ENCODE assay signal across 2 cellular contexts in the genomic region with DNA sequence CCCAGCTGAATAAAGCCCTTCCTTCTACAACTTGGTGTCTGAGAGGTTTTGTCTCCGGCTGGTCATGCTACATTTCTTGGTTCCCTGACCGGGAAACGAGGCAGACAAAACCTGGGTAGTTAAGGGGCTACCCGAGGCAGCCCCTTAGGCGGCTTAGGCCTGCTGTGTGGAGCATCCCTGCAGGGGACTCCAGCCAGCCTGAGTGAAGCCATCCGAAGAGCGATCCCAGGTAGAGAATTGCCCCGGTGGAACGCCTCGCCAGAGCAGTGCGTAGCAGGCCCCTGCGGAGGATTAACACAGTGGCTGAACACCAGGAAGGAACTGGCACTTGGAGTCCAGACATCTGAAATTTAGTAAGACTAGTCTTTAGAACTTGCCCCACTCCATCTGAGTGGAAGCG.
TF ChIP-seq lines count a peak whose summit lies in the region.

No MANE protein-coding gene starts in this region.

TF ChIP-seq in K562, 482 proteins besides CTCF, POLR2A, EP300 and RAD21:
- no peak for TF ChIP-seq JUNB (CRISPR knock-in tag; conservative IDR thresholded peaks at IDR 0.05)
- TF ChIP-seq ERF (CRISPR knock-in tag; IDR thresholded peaks at IDR 0.05), result no peak
- TF ChIP-seq, protein P1, sequence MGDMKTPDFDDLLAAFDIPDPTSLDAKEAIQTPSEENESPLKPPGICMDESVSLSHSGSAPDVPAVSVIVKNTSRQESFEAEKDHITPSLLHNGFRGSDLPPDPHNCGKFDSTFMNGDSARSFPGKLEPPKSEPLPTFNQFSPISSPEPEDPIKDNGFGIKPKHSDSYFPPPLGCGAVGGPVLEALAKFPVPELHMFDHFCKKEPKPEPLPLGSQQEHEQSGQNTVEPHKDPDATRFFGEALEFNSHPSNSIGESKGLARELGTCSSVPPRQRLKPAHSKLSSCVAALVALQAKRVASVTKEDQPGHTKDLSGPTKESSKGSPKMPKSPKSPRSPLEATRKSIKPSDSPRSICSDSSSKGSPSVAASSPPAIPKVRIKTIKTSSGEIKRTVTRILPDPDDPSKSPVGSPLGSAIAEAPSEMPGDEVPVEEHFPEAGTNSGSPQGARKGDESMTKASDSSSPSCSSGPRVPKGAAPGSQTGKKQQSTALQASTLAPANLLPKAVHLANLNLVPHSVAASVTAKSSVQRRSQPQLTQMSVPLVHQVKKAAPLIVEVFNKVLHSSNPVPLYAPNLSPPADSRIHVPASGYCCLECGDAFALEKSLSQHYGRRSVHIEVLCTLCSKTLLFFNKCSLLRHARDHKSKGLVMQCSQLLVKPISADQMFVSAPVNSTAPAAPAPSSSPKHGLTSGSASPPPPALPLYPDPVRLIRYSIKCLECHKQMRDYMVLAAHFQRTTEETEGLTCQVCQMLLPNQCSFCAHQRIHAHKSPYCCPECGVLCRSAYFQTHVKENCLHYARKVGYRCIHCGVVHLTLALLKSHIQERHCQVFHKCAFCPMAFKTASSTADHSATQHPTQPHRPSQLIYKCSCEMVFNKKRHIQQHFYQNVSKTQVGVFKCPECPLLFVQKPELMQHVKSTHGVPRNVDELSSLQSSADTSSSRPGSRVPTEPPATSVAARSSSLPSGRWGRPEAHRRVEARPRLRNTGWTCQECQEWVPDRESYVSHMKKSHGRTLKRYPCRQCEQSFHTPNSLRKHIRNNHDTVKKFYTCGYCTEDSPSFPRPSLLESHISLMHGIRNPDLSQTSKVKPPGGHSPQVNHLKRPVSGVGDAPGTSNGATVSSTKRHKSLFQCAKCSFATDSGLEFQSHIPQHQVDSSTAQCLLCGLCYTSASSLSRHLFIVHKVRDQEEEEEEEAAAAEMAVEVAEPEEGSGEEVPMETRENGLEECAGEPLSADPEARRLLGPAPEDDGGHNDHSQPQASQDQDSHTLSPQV (IDR thresholded peaks at IDR 0.05), result no peak
- TF ChIP-seq XRCC4 (IDR thresholded peaks at IDR 0.05; ENCODE audit: extremely low read depth, insufficient read depth, insufficient read length), result no peak
- TF ChIP-seq YBX1 (IDR thresholded peaks at IDR 0.05), result no peak
- TF ChIP-seq NFIC (IDR thresholded peaks at IDR 0.05), result no peak
- no peak for TF ChIP-seq YY1 (IDR thresholded peaks at IDR 0.05; ENCODE audit: borderline replicate concordance in 1 of 3, control insufficient read depth in 1 of 3, extremely low read depth in 1 of 3, insufficient read depth in 3 of 3, insufficient read length in 1 of 3, insufficient replicate concordance in 2 of 3, low read depth in 1 of 3, low read length in 2 of 3)
- TF ChIP-seq NR2C1 (IDR thresholded peaks at IDR 0.05), result no peak
- TF ChIP-seq NR2C1 (tag; IDR thresholded peaks at IDR 0.05), result no peak
- TF ChIP-seq NONO (IDR thresholded peaks at IDR 0.05; ENCODE audit: low read depth in 2 of 2, low read length in 1 of 2), result no peak
- TF ChIP-seq ZNF274 (IDR thresholded peaks at IDR 0.05; ENCODE audit: borderline replicate concordance, low read depth, low read length), result no peak
- TF ChIP-seq, protein P2, sequence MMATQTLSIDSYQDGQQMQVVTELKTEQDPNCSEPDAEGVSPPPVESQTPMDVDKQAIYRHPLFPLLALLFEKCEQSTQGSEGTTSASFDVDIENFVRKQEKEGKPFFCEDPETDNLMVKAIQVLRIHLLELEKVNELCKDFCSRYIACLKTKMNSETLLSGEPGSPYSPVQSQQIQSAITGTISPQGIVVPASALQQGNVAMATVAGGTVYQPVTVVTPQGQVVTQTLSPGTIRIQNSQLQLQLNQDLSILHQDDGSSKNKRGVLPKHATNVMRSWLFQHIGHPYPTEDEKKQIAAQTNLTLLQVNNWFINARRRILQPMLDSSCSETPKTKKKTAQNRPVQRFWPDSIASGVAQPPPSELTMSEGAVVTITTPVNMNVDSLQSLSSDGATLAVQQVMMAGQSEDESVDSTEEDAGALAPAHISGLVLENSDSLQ (IDR thresholded peaks at IDR 0.05), result no peak
- TF ChIP-seq, protein P3, sequence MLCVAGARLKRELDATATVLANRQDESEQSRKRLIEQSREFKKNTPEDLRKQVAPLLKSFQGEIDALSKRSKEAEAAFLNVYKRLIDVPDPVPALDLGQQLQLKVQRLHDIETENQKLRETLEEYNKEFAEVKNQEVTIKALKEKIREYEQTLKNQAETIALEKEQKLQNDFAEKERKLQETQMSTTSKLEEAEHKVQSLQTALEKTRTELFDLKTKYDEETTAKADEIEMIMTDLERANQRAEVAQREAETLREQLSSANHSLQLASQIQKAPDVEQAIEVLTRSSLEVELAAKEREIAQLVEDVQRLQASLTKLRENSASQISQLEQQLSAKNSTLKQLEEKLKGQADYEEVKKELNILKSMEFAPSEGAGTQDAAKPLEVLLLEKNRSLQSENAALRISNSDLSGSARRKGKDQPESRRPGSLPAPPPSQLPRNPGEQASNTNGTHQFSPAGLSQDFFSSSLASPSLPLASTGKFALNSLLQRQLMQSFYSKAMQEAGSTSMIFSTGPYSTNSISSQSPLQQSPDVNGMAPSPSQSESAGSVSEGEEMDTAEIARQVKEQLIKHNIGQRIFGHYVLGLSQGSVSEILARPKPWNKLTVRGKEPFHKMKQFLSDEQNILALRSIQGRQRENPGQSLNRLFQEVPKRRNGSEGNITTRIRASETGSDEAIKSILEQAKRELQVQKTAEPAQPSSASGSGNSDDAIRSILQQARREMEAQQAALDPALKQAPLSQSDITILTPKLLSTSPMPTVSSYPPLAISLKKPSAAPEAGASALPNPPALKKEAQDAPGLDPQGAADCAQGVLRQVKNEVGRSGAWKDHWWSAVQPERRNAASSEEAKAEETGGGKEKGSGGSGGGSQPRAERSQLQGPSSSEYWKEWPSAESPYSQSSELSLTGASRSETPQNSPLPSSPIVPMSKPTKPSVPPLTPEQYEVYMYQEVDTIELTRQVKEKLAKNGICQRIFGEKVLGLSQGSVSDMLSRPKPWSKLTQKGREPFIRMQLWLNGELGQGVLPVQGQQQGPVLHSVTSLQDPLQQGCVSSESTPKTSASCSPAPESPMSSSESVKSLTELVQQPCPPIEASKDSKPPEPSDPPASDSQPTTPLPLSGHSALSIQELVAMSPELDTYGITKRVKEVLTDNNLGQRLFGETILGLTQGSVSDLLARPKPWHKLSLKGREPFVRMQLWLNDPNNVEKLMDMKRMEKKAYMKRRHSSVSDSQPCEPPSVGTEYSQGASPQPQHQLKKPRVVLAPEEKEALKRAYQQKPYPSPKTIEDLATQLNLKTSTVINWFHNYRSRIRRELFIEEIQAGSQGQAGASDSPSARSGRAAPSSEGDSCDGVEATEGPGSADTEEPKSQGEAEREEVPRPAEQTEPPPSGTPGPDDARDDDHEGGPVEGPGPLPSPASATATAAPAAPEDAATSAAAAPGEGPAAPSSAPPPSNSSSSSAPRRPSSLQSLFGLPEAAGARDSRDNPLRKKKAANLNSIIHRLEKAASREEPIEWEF (CRISPR knock-in tag; IDR thresholded peaks at IDR 0.05), result no peak
- no peak for TF ChIP-seq HDAC2 (IDR thresholded peaks at IDR 0.05)
- TF ChIP-seq ZZZ3 (IDR thresholded peaks at IDR 0.05), result no peak
- TF ChIP-seq KHSRP (IDR thresholded peaks at IDR 0.05), result no peak
- no peak for TF ChIP-seq SNRNP70 (optimal IDR thresholded peaks at IDR 0.05; ENCODE audit: low read depth, low read length)
- TF ChIP-seq ELF2 (CRISPR knock-in tag; IDR thresholded peaks at IDR 0.05), result no peak
- no peak for TF ChIP-seq ZEB2 (IDR thresholded peaks at IDR 0.05)
- TF ChIP-seq ZNF408 (CRISPR knock-in tag; IDR thresholded peaks at IDR 0.05; ENCODE audit: low read depth), result no peak

TF ChIP-seq in liver, 16 proteins besides CTCF, POLR2A, EP300 and RAD21:
- TF ChIP-seq, protein P4, sequence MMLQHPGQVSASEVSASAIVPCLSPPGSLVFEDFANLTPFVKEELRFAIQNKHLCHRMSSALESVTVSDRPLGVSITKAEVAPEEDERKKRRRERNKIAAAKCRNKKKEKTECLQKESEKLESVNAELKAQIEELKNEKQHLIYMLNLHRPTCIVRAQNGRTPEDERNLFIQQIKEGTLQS (IDR thresholded peaks at IDR 0.05), result no peak
- no peak for TF ChIP-seq HNF4G (IDR thresholded peaks at IDR 0.05)
- TF ChIP-seq FOXA2 (IDR thresholded peaks at IDR 0.05), result no peak
- no peak for TF ChIP-seq EGR1 (IDR thresholded peaks at IDR 0.05; ENCODE audit: low read depth in 2 of 2)
- TF ChIP-seq TAF1 (conservative IDR thresholded peaks at IDR 0.05), result no peak
- TF ChIP-seq, protein P5, sequence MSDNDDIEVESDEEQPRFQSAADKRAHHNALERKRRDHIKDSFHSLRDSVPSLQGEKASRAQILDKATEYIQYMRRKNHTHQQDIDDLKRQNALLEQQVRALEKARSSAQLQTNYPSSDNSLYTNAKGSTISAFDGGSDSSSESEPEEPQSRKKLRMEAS (IDR thresholded peaks at IDR 0.05), result no peak
